In the genomic region with DNA sequence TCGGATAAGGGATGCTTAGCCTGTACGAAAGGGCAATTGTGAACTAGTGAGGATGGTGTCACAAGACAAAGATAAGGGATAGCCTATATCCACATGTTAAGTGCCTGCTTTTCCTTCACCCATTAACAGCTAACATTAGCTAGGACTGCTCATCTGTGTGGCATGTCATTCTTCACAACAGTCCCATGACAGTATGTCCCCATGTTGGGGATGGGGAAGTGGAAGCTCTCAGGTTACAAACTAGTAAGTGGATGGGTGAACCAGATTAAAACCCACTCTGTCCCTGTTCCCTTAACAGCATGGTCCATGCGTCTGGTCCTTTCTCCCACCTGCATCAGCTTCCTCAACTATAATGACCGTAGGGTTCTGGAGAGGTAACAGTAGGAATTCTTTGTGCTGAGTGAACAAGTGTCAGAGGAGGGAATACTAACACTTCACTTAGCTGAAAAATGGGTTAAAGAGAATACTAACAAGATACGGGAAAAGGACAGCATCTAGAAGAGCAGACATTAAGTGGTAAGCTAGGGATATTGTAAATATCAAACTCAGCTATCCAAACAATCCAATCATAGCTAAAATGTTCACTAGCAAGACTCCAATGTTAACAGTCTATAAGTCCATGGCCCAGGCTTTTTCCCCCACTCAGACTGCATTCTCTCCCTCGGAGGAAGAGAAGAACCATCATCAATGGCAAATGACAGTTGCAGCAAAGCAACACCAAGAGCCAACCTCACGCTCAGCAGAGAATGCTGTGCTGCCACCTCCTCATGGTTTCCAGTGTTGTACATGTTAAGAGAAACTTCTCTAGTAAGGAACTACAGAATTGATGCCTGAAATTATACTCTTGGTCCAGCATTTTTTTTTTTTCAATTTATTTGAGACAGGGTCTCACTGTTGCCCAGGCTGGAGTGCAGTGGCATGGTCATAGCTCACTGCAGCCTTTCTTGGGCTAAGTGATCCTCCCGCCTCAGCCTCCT, we compare ENCODE assay signal across 12 cellular contexts. TPM values are rescaled to one million over a fixed set of nuclear protein-coding genes. Genes with fewer than 3 reads are reported as not detected.
DNase-seq lines count a peak whose midpoint lies in the region; ATAC-seq and TF ChIP-seq lines count a peak whose summit lies in the region.
"Had no signal": no experiment of that assay in that cellular context is flagged by ENCODE, and none has a peak within 500 bp of the region (broad histone marks: within the 10 kb centered on the region; RNA-seq: fewer than 3 reads in every experiment).

No MANE protein-coding gene starts in this region.

- H4K20me1 ChIP-seq in OCI-LY3 (ENCODE audit: insufficient read depth, low read length), result peaks cover 48% of the 10 kb centered on the region

- H3K4me1 Mint-ChIP-seq in natural killer cell, result peaks cover 40 to 42% of the 10 kb centered on the region in 2 donors
- H3K4me1 Mint-ChIP-seq in natural killer cell treated with Interleukin-12 subunit alpha and Interleukin-12 subunit beta and Interleukin-15 and Interleukin-18, amount 100 ng/mL, for 72 hours (ENCODE audit: low read depth in 2 of 2), result peaks cover 32 to 43% of the 10 kb centered on the region in 2 donors
- peaks cover 8% of the 10 kb centered on the region for H3K4me1 Mint-ChIP-seq in endodermal cell
- peaks cover 28% of the 10 kb centered on the region for H3K4me1 Mint-ChIP-seq in T-helper 2 cell treated with Interferon-gamma antibody and Interleukin-4, amounts not matched to agents 5 μg/mL and 100 μg/mL, for 36 hours (ENCODE audit: low read depth)

- no peaks in the 10 kb centered on the region for H3K9me3 ChIP-seq in OCI-LY3 (ENCODE audit: insufficient read depth, low read length)
- H3K9me3 ChIP-seq in endodermal cell (ENCODE audit: control insufficient read depth, low read length), result no peaks in the 10 kb centered on the region

- peak overlapping the region; percentile 26 for H3K27ac ChIP-seq in OCI-LY3 (ENCODE audit: low read length)
- H3K27ac ChIP-seq in endodermal cell (ENCODE audit: low read depth, low read length), result no peak overlapping the region
- H3K27ac ChIP-seq: epithelial cell of prostate had no signal

- H3K4me3 Mint-ChIP-seq in natural killer cell, result no peak overlapping the region
- H3K4me3 Mint-ChIP-seq in natural killer cell treated with Interleukin-12 subunit alpha and Interleukin-12 subunit beta and Interleukin-15 and Interleukin-18, amount 100 ng/mL, for 72 hours, result no peak overlapping the region
- H3K4me3 Mint-ChIP-seq in endodermal cell, result no peak overlapping the region
- H3K4me3 Mint-ChIP-seq in T-helper 2 cell treated with Interferon-gamma antibody and Interleukin-4, amounts not matched to agents 5 μg/mL and 100 μg/mL, for 36 hours, result no peak overlapping the region

- no peak overlapping the region for H3K4me3 ChIP-seq in OCI-LY3 (ENCODE audit: low read length)
- no peak overlapping the region for H3K4me3 ChIP-seq in endodermal cell (ENCODE audit: low read length)

- H3K27me3 ChIP-seq in OCI-LY3 (ENCODE audit: low read depth, low read length), result no peaks in the 10 kb centered on the region
- no peaks in the 10 kb centered on the region for H3K27me3 ChIP-seq in endodermal cell (ENCODE audit: control insufficient read depth, insufficient read depth, low read length, poor library complexity, severe bottlenecking)

- H3K79me2 ChIP-seq in OCI-LY3 (ENCODE audit: low read length), result peaks cover 35% of the 10 kb centered on the region

- H3K4me1 ChIP-seq in OCI-LY3 (ENCODE audit: low read length) (peaks cover 26% of the 10 kb centered on the region), endodermal cell (ENCODE audit: control insufficient read depth, insufficient read depth, low read length) (no peaks in the 10 kb centered on the region)

- TF ChIP-seq CTCF in natural killer cell (IDR thresholded peaks at IDR 0.05) (no peak), OCI-LY3 (IDR thresholded peaks at IDR 0.05; ENCODE audit: low read depth, low read length) (no peak), endodermal cell (conservative IDR thresholded peaks at IDR 0.05) (no peak)

- peaks cover 52% of the 10 kb centered on the region for H3K36me3 ChIP-seq in OCI-LY3 (replicated peaks; ENCODE audit: low read depth, low read length)
- peaks cover 38% of the 10 kb centered on the region for H3K36me3 ChIP-seq in endodermal cell (ENCODE audit: control insufficient read depth, insufficient read depth, low read length)

- H2AFZ ChIP-seq in OCI-LY3 (ENCODE audit: low read depth, low read length), result no peak overlapping the region

- H3K4me2 ChIP-seq in OCI-LY3 (ENCODE audit: low read length), result no peak overlapping the region

- ATAC-seq in natural killer cell (no peak), GM21737 (IDR thresholded peaks at IDR 0.05; ENCODE audit: unreplicated experiment) (no peak), HG03457 (IDR thresholded peaks at IDR 0.05; ENCODE audit: unreplicated experiment) (no peak)
- no peak for ATAC-seq in natural killer cell treated with Interleukin-12 subunit alpha and Interleukin-12 subunit beta and Interleukin-15 and Interleukin-18, amount 100 ng/mL, for 72 hours

- WGBS in endodermal cell (ENCODE audit: insufficient coverage in 1 of 2, insufficient read length in 1 of 2), 2 experiments, result 95% methylated on average over 5 to 8 of the region's 8 CpGs

- H3K9me3 Mint-ChIP-seq in natural killer cell, result no peaks in the 10 kb centered on the region
- no peaks in the 10 kb centered on the region for H3K9me3 Mint-ChIP-seq in natural killer cell treated with Interleukin-12 subunit alpha and Interleukin-12 subunit beta and Interleukin-15 and Interleukin-18, amount 100 ng/mL, for 72 hours
- no peaks in the 10 kb centered on the region for H3K9me3 Mint-ChIP-seq in endodermal cell
- H3K9me3 Mint-ChIP-seq in T-helper 2 cell treated with Interferon-gamma antibody and Interleukin-4, amounts not matched to agents 5 μg/mL and 100 μg/mL, for 36 hours, result no peaks in the 10 kb centered on the region

- intact Hi-C loops in natural killer cell (cut with micrococcal nuclease), result no loop called here

- peaks cover 9% of the 10 kb centered on the region for H3K36me3 Mint-ChIP-seq in natural killer cell
- peaks cover 35% of the 10 kb centered on the region for H3K36me3 Mint-ChIP-seq in natural killer cell treated with Interleukin-12 subunit alpha and Interleukin-12 subunit beta and Interleukin-15 and Interleukin-18, amount 100 ng/mL, for 72 hours
- peaks cover 48% of the 10 kb centered on the region for H3K36me3 Mint-ChIP-seq in endodermal cell (ENCODE audit: low read depth)
- H3K36me3 Mint-ChIP-seq in T-helper 2 cell treated with Interferon-gamma antibody and Interleukin-4, amounts not matched to agents 5 μg/mL and 100 μg/mL, for 36 hours (ENCODE audit: low read depth), result peaks cover 48% of the 10 kb centered on the region

- no peak overlapping the region for H3K9ac ChIP-seq in OCI-LY3 (ENCODE audit: low read length)
- no peak overlapping the region for H3K9ac ChIP-seq in endodermal cell (ENCODE audit: extremely low read depth, low read length, poor library complexity, severe bottlenecking)

- DNase-seq in natural killer cell (no peak), endodermal cell (peak; percentile 55), NCI-H69 (lab: John Stamatoyannopoulos, UW) (no peak)
- no peak for DNase-seq in natural killer cell treated with Interleukin-12 subunit alpha and Interleukin-12 subunit beta and Interleukin-15 and Interleukin-18, amount 100 ng/mL, for 72 hours (ENCODE audit: low spot score)
- no peak for DNase-seq in T-helper 2 cell treated with Interferon-gamma antibody and Interleukin-4, amounts not matched to agents 5 μg/mL and 100 μg/mL, for 36 hours (ENCODE audit: low spot score)
- DNase-seq: amygdala, COR-L47, posterior cingulate gyrus had no signal

- H3K27me3 Mint-ChIP-seq in natural killer cell (ENCODE audit: low read depth in 2 of 2) (no peaks in the 10 kb centered on the region), endodermal cell (ENCODE audit: insufficient read depth) (peaks cover 4% of the 10 kb centered on the region)
- H3K27me3 Mint-ChIP-seq in natural killer cell treated with Interleukin-12 subunit alpha and Interleukin-12 subunit beta and Interleukin-15 and Interleukin-18, amount 100 ng/mL, for 72 hours, result no peaks in the 10 kb centered on the region
- no peaks in the 10 kb centered on the region for H3K27me3 Mint-ChIP-seq in T-helper 2 cell treated with Interferon-gamma antibody and Interleukin-4, amounts not matched to agents 5 μg/mL and 100 μg/mL, for 36 hours (ENCODE audit: low read depth)

- peak overlapping the region; percentile 6 to 31 for H3K27ac Mint-ChIP-seq in natural killer cell
- no peak overlapping the region for H3K27ac Mint-ChIP-seq in natural killer cell treated with Interleukin-12 subunit alpha and Interleukin-12 subunit beta and Interleukin-15 and Interleukin-18, amount 100 ng/mL, for 72 hours
- peak overlapping the region; percentile 24 for H3K27ac Mint-ChIP-seq in endodermal cell
- H3K27ac Mint-ChIP-seq in T-helper 2 cell treated with Interferon-gamma antibody and Interleukin-4, amounts not matched to agents 5 μg/mL and 100 μg/mL, for 36 hours, result no peak overlapping the region

RNA-seq across cellular contexts. Expression of a gene that starts 5.0 kb away (rescaled TPM):
- total RNA-seq in natural killer cell (1,000 to 10,000 TPM in 1 of 3 donors, 100 to 1,000 TPM in 2; 895 to 1,167 (median 974) TPM), endodermal cell (1,000 to 10,000 TPM; 1,560 to 1,563 TPM)
- 1,000 to 10,000 TPM; 1,083 to 1,971 TPM for total RNA-seq in natural killer cell treated with Interleukin-12 subunit alpha and Interleukin-12 subunit beta and Interleukin-15 and Interleukin-18, amount 100 ng/mL, for 72 hours
- 2,242 TPM for polyA plus RNA-seq in endodermal cell (2013, experiment 1 of 2)
- polyA plus RNA-seq in endodermal cell (2013, experiment 2 of 2), result 2,014 TPM

RNA-seq across cellular contexts. Expression of a gene that starts 43.4 kb away (rescaled TPM):
- total RNA-seq in natural killer cell (1 to 10 TPM; 1.2 to 2.1 (median 1.9) TPM), endodermal cell (10 to 100 TPM; 53.4 to 82.6 TPM)
- 10 to 100 TPM; 23.4 to 40.4 TPM for total RNA-seq in natural killer cell treated with Interleukin-12 subunit alpha and Interleukin-12 subunit beta and Interleukin-15 and Interleukin-18, amount 100 ng/mL, for 72 hours
- 58.7 TPM for polyA plus RNA-seq in endodermal cell (2013, experiment 1 of 2)
- 62.1 TPM for polyA plus RNA-seq in endodermal cell (2013, experiment 2 of 2)

Comparison
In these comparisons a context has a peak if more than half of its experiments do, and no peak if none do; other contexts are left out.
1. H3K27ac Mint-ChIP-seq: peak in natural killer cell (2 of 2) and endodermal cell (single experiment); none in natural killer cell treated with Interleukin-12 subunit alpha and Interleukin-12 subunit beta and Interleukin-15 and Interleukin-18, amount 100 ng/mL, for 72 hours (0 of 2) and T-helper 2 cell treated with Interferon-gamma antibody and Interleukin-4, amounts not matched to agents 5 μg/mL and 100 μg/mL, for 36 hours (single experiment).
2. RNA of a gene that starts 43.4 kb away (total RNA-seq): 53.4 to 82.6 TPM in endodermal cell and 23.4 to 40.4 TPM in natural killer cell treated with Interleukin-12 subunit alpha and Interleukin-12 subunit beta and Interleukin-15 and Interleukin-18, amount 100 ng/mL, for 72 hours; 1.2 to 2.1 TPM in natural killer cell; every median in the first group is over 4 times any median in the second.